9 cellular contexts compared by ENCODE assay signal in genomic region chr7:90455163-90456030, GRCh38. TPM values are rescaled to one million over a fixed set of nuclear protein-coding genes. Genes with fewer than 3 reads are reported as not detected.
DNase-seq lines count a peak whose midpoint lies in the region; ATAC-seq and TF ChIP-seq lines count a peak whose summit lies in the region.
"Had no signal": no experiment of that assay in that cellular context is flagged by ENCODE, and none has a peak within 500 bp of the region (broad histone marks: within the 10 kb centered on the region; RNA-seq: fewer than 3 reads in every experiment).

No MANE protein-coding gene starts in this region.

- no peaks in the 10 kb centered on the region for H3K27me3 ChIP-seq in body of pancreas

- H3K9me3 Mint-ChIP-seq in stimulated activated effector memory CD8-positive, alpha-beta T cell treated with anti-CD3 and anti-CD28 coated beads, Interleukin-12 subunit alpha, Interleukin-12 subunit beta, amount 100 ng/mL, for 72 hours = no peaks in the 10 kb centered on the region

- ATAC-seq in HG03354 (IDR thresholded peaks at IDR 0.05; ENCODE audit: poor library complexity, severe bottlenecking, unreplicated experiment) = peak; percentile 91
- ATAC-seq in body of pancreas = peak; percentile 85
- ATAC-seq in stimulated activated effector memory CD8-positive, alpha-beta T cell treated with anti-CD3 and anti-CD28 coated beads, Interleukin-12 subunit alpha, Interleukin-12 subunit beta, amount 100 ng/mL, for 72 hours = peak; percentile 61

- 23 to 25% methylated on average over 6 of the region's 6 CpGs for WGBS in body of pancreas, 2 donors

- H3K4me3 ChIP-seq in body of pancreas = no peak overlapping the region

- no peak overlapping the region for H3K27ac ChIP-seq in body of pancreas

- peaks cover 6% of the 10 kb centered on the region for H3K4me1 Mint-ChIP-seq in stimulated activated effector memory CD8-positive, alpha-beta T cell treated with anti-CD3 and anti-CD28 coated beads, Interleukin-12 subunit alpha, Interleukin-12 subunit beta, amount 100 ng/mL, for 72 hours

- H3K27ac Mint-ChIP-seq in stimulated activated effector memory CD8-positive, alpha-beta T cell treated with anti-CD3 and anti-CD28 coated beads, Interleukin-12 subunit alpha, Interleukin-12 subunit beta, amount 100 ng/mL, for 72 hours = no peak overlapping the region

- no peaks in the 10 kb centered on the region for H3K36me3 ChIP-seq in body of pancreas (replicated peaks in 1 of 2; ENCODE audit: insufficient read depth in 1 of 2, low read depth in 2 of 2)

- H3K36me3 Mint-ChIP-seq in stimulated activated effector memory CD8-positive, alpha-beta T cell treated with anti-CD3 and anti-CD28 coated beads, Interleukin-12 subunit alpha, Interleukin-12 subunit beta, amount 100 ng/mL, for 72 hours = no peaks in the 10 kb centered on the region

- intact Hi-C loops in body of pancreas (cut with DNase I) = no loop called here

- TF ChIP-seq CTCF in body of pancreas (IDR thresholded peaks at IDR 0.05) = peak; percentile 38 to 71 (median 57)

- no peaks in the 10 kb centered on the region for H3K9me3 ChIP-seq in body of pancreas

- no peak overlapping the region for H3K4me3 Mint-ChIP-seq in stimulated activated effector memory CD8-positive, alpha-beta T cell treated with anti-CD3 and anti-CD28 coated beads, Interleukin-12 subunit alpha, Interleukin-12 subunit beta, amount 100 ng/mL, for 72 hours

- DNase-seq in DMS 273 treated with DMSO at 0.1 percent for 48 hours (lab: John Stamatoyannopoulos, UW) = peak; percentile 42
- peak; percentile 7 for DNase-seq in GM19240 (ENCODE audit: insufficient read length, low spot score)
- peak; percentile 22 to 56 for DNase-seq in NCI-H446 (lab: John Stamatoyannopoulos, UW)
- peak in 1 of 4 donors; percentile 38 for DNase-seq in body of pancreas
- peak; percentile 81 for DNase-seq in iPS-NIHi11 (ENCODE audit: low spot score)
- DNase-seq in stimulated activated effector memory CD8-positive, alpha-beta T cell treated with anti-CD3 and anti-CD28 coated beads, Interleukin-12 subunit alpha, Interleukin-12 subunit beta, amount 100 ng/mL, for 72 hours (ENCODE audit: low spot score in 2 of 2) = no peak
- no peak for DNase-seq in T1000 (lab: John Stamatoyannopoulos, UW)

- TF ChIP-seq POLR2A in body of pancreas (IDR thresholded peaks at IDR 0.05) = no peak

- H3K4me1 ChIP-seq in body of pancreas = peaks cover 23% of the 10 kb centered on the region

RNA-seq across cellular contexts. Expression of gene PTTG1IP2, which starts 14.0 kb away (rescaled TPM):
- not detected for total RNA-seq in body of pancreas
- total RNA-seq: urinary bladder had no signal

RNA-seq across cellular contexts. Expression of gene CLDN12, which starts 52.1 kb away (rescaled TPM):
- 10 to 100 TPM; 18.1 to 25.2 TPM for total RNA-seq in body of pancreas

Comparison
In these comparisons a context has a peak if more than half of its experiments do, and no peak if none do; other contexts are left out.
1. DNase-seq: peak in DMS 273 treated with DMSO at 0.1 percent for 48 hours (single experiment), GM19240 (single experiment), NCI-H446 (2 of 2) and iPS-NIHi11 (single experiment); none in stimulated activated effector memory CD8-positive, alpha-beta T cell treated with anti-CD3 and anti-CD28 coated beads, Interleukin-12 subunit alpha, Interleukin-12 subunit beta, amount 100 ng/mL, for 72 hours (0 of 2) and T1000 (single experiment).
2. Peak in every context shown above with its lines, with median percentiles within 50 percentile points of each other: ATAC-seq.